Comparison of ENCODE assay signal across 11 cellular contexts in genomic region chr5:52893105-52893504, GRCh38.
DNase-seq lines count a peak whose midpoint lies in the region; ATAC-seq and TF ChIP-seq lines count a peak whose summit lies in the region.
"Had no signal": no experiment of that assay in that cellular context is flagged by ENCODE, and none has a peak within 500 bp of the region (broad histone marks: within the 10 kb centered on the region; RNA-seq: fewer than 3 reads in every experiment).

No MANE protein-coding gene starts in this region.

- peaks cover 2% of the 10 kb centered on the region for H3K4me1 Mint-ChIP-seq in T-helper 2 cell treated with Interferon-gamma antibody and Interleukin-4, amounts not matched to agents 5 μg/mL and 100 μg/mL, for 36 hours (ENCODE audit: low read depth)
- H3K4me1 Mint-ChIP-seq in Caco-2 (ENCODE audit: low read depth, unreplicated experiment), result peaks cover 2% of the 10 kb centered on the region
- H3K4me1 Mint-ChIP-seq: stimulated activated naive B cell treated with anti-CD40 and anti-IgM and Interleukin-4, amounts not matched to agents 10 μg/mL and 1 μg/mL and 100 μg/mL, for 72 hours had no signal

- TF ChIP-seq CTCF in foreskin keratinocyte (conservative IDR thresholded peaks at IDR 0.05), result no peak
- no peak for TF ChIP-seq CTCF in Caco-2 (IDR thresholded peaks at IDR 0.05; ENCODE audit: insufficient read depth in 1 of 2, low read depth in 1 of 2, low read length in 1 of 2, severe bottlenecking in 1 of 2, unreplicated experiment in 1 of 2)

- H3K4me3 ChIP-seq in Caco-2 (ENCODE audit: low read depth, low read length), result no peak overlapping the region

- CTCF ChIA-PET in Caco-2 (lab: Charles Lee), result interaction anchor here (0.7 kb wide), 1 partner anchor 139 kb away, joined by 3 read pairs; no protein-coding TSS in a partner anchor

- H3K4me3 Mint-ChIP-seq in T-helper 2 cell treated with Interferon-gamma antibody and Interleukin-4, amounts not matched to agents 5 μg/mL and 100 μg/mL, for 36 hours, result no peak overlapping the region
- no peak overlapping the region for H3K4me3 Mint-ChIP-seq in Caco-2 (ENCODE audit: unreplicated experiment)
- H3K4me3 Mint-ChIP-seq: activated CD4-positive, alpha-beta T cell treated with anti-CD3 and anti-CD28 coated beads for 36 hours; stimulated activated naive B cell treated with anti-CD40 and anti-IgM and Interleukin-4, amounts not matched to agents 10 μg/mL and 1 μg/mL and 100 μg/mL, for 72 hours had no signal

- H3K27ac ChIP-seq in foreskin keratinocyte, result no peak overlapping the region

- intact Hi-C loops in Caco-2 (cut with micrococcal nuclease; ENCODE audit: unreplicated experiment), result no loop called here

- no TSS peak for BruUV-seq in Caco-2 (replicated peaks; lab: Mats Ljungman, UMichigan)

- no peaks in the 10 kb centered on the region for H3K9me3 Mint-ChIP-seq in T-helper 2 cell treated with Interferon-gamma antibody and Interleukin-4, amounts not matched to agents 5 μg/mL and 100 μg/mL, for 36 hours
- no peaks in the 10 kb centered on the region for H3K9me3 Mint-ChIP-seq in Caco-2 (ENCODE audit: unreplicated experiment)
- H3K9me3 Mint-ChIP-seq: stimulated activated naive B cell treated with anti-CD40 and anti-IgM and Interleukin-4, amounts not matched to agents 10 μg/mL and 1 μg/mL and 100 μg/mL, for 72 hours had no signal

- H3K4me1 ChIP-seq in foreskin keratinocyte (no peaks in the 10 kb centered on the region), Caco-2 (peaks cover 6% of the 10 kb centered on the region; the same call in 1 of the 2 replicates)

- DNase-seq in Ammon's horn (ENCODE audit: low spot score) (peak; percentile 14), amniotic stem cell (lab: John Stamatoyannopoulos, UW) (peak; percentile 34), foreskin keratinocyte (peak in 1 of 2 donors; percentile 48), putamen (ENCODE audit: low spot score) (peak; percentile 14), NAMALWA (ENCODE audit: low spot score) (no peak), Caco-2 (no peak)
- no peak for DNase-seq in T-helper 2 cell treated with Interferon-gamma antibody and Interleukin-4, amounts not matched to agents 5 μg/mL and 100 μg/mL, for 36 hours (ENCODE audit: low spot score)
- no peak for DNase-seq in stimulated activated CD4-positive, alpha-beta T cell treated with anti-CD3 and anti-CD28 coated beads, Interleukin-4, amount 100 ng/mL, for 4 hours
- DNase-seq: activated CD4-positive, alpha-beta T cell treated with anti-CD3 and anti-CD28 coated beads for 36 hours; activated gamma-delta T cell; stimulated activated naive B cell treated with anti-CD40 and anti-IgM and Interleukin-4, amounts not matched to agents 10 μg/mL and 1 μg/mL and 100 μg/mL, for 72 hours had no signal

- H3K27me3 Mint-ChIP-seq in T-helper 2 cell treated with Interferon-gamma antibody and Interleukin-4, amounts not matched to agents 5 μg/mL and 100 μg/mL, for 36 hours (ENCODE audit: low read depth), result peaks cover 13% of the 10 kb centered on the region
- no peaks in the 10 kb centered on the region for H3K27me3 Mint-ChIP-seq in Caco-2 (ENCODE audit: insufficient read depth, unreplicated experiment)

- no peaks in the 10 kb centered on the region for H3K27me3 ChIP-seq in foreskin keratinocyte
- no peaks in the 10 kb centered on the region for H3K27me3 ChIP-seq in Caco-2 (replicated peaks; ENCODE audit: control insufficient read depth, insufficient read depth, low read length)

- no peaks in the 10 kb centered on the region for H3K9me3 ChIP-seq in Caco-2

- H3K36me3 ChIP-seq in Caco-2 (ENCODE audit: control insufficient read depth, insufficient read depth, low read length), result no peaks in the 10 kb centered on the region

- POLR2A ChIA-PET in Caco-2 (lab: Charles Lee), result no interaction called here

- H3K27ac Mint-ChIP-seq in T-helper 2 cell treated with Interferon-gamma antibody and Interleukin-4, amounts not matched to agents 5 μg/mL and 100 μg/mL, for 36 hours, result no peak overlapping the region
- no peak overlapping the region for H3K27ac Mint-ChIP-seq in Caco-2 (ENCODE audit: unreplicated experiment)
- H3K27ac Mint-ChIP-seq: activated CD4-positive, alpha-beta T cell treated with anti-CD3 and anti-CD28 coated beads for 36 hours; stimulated activated naive B cell treated with anti-CD40 and anti-IgM and Interleukin-4, amounts not matched to agents 10 μg/mL and 1 μg/mL and 100 μg/mL, for 72 hours had no signal

- peak; percentile 50 for ATAC-seq in foreskin keratinocyte
- ATAC-seq: activated CD4-positive, alpha-beta T cell treated with anti-CD3 and anti-CD28 coated beads for 36 hours; stimulated activated naive B cell treated with anti-CD40 and anti-IgM and Interleukin-4, amounts not matched to agents 10 μg/mL and 1 μg/mL and 100 μg/mL, for 72 hours had no signal

- H3K36me3 Mint-ChIP-seq in T-helper 2 cell treated with Interferon-gamma antibody and Interleukin-4, amounts not matched to agents 5 μg/mL and 100 μg/mL, for 36 hours (ENCODE audit: low read depth), result no peaks in the 10 kb centered on the region
- H3K36me3 Mint-ChIP-seq in Caco-2 (ENCODE audit: insufficient read depth, unreplicated experiment), result no peaks in the 10 kb centered on the region
- H3K36me3 Mint-ChIP-seq: stimulated activated naive B cell treated with anti-CD40 and anti-IgM and Interleukin-4, amounts not matched to agents 10 μg/mL and 1 μg/mL and 100 μg/mL, for 72 hours had no signal

Comparison
In these comparisons a context has a peak if more than half of its experiments do, and no peak if none do; other contexts are left out.
1. DNase-seq: peak in Ammon's horn (single experiment), amniotic stem cell (single experiment) and putamen (single experiment); none in NAMALWA (single experiment), T-helper 2 cell treated with Interferon-gamma antibody and Interleukin-4, amounts not matched to agents 5 μg/mL and 100 μg/mL, for 36 hours (single experiment), stimulated activated CD4-positive, alpha-beta T cell treated with anti-CD3 and anti-CD28 coated beads, Interleukin-4, amount 100 ng/mL, for 4 hours (0 of 2) and Caco-2 (0 of 2).